Comparison of ENCODE assay signal across 11 cellular contexts in the genomic region with DNA sequence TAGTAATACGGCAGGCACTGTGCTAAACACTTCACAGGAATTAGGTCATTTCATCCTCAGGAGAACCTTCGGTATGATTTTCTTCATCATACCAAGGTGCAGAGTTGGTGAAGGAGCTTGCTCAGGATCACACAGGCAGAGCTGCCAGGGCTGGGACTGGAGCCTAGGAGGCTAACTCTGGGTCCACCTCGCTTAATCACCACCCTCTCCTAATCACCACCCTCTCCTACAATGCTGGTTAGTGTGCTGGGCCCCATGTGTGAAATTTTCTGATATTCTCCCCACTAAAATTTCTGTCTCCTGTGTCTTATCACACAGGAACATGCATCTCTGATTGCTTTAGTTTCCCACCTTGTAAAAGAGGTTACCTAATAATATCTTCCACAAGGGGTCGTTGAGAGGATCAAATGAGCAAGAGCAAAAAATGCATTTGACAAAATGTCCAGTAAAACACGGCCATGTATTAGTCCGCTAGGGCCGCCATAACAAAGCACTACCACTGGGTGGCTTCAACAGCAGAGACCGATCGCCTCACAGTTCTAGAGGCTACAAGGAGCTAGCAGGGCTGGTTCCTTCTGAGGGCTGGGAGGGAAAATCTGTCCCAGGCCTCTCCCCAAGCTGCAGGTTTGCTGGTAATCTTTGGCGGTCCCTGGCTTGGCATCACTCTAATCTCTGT.
A peak's percentile ranks its signal among the peaks of the same experiment; 100 is the strongest.
DNase-seq lines count a peak whose midpoint lies in the region; ATAC-seq, FAIRE-seq and TF ChIP-seq lines count a peak whose summit lies in the region.
"Had no signal": no experiment of that assay in that cellular context is flagged by ENCODE, and none has a peak within 500 bp of the region (broad histone marks: within the 10 kb centered on the region; RNA-seq: fewer than 3 reads in every experiment).

No MANE protein-coding gene starts in this region.

- H3K36me3 ChIP-seq in NT2/D1 (ENCODE audit: insufficient read depth, insufficient read length, low read length) = no peaks in the 10 kb centered on the region

- POLR2A ChIA-PET in AG04449 (lab: Yijun Ruan, JAX) = no interaction called here

- 0 out of 2 replicates have a peak, but pooled peaks cover 2% of the 10 kb centered on the region for H3K9me3 ChIP-seq in NT2/D1 (ENCODE audit: insufficient read depth, low read length)

- CTCF ChIA-PET in AG04449 (lab: Yijun Ruan, JAX) = interaction anchor here (0.8 to 2.0 kb wide), 5 partner anchors 10 to 327 kb away, joined by 3 to 9 read pairs (median 3); no protein-coding TSS in a partner anchor

- TF ChIP-seq CTCF in AG04449 (IDR thresholded peaks at IDR 0.05; ENCODE audit: insufficient read depth, low read length, missing control alignments) (peak; percentile 10), fibroblast of mammary gland (conservative IDR thresholded peaks at IDR 0.05; ENCODE audit: control insufficient read depth, insufficient read depth, low read depth, low read length) (peak; percentile 33)

- H3K4me3 ChIP-seq in AG04449 (ENCODE audit: low read depth, low read length) (no peak overlapping the region), NT2/D1 (ENCODE audit: insufficient read length, low read depth) (no peak overlapping the region), fibroblast of mammary gland (ENCODE audit: control insufficient read depth, low read depth, low read length) (no peak overlapping the region)

- no peaks in the 10 kb centered on the region for H3K4me1 ChIP-seq in NT2/D1 (ENCODE audit: insufficient read depth, insufficient read length)

- DNase-seq in AG04449 (ENCODE audit: low read depth, low spot score) (no peak), NT2/D1 (ENCODE audit: low read depth, low spot score) (peak; percentile 44), fibroblast of mammary gland (ENCODE audit: low read depth) (no peak), GM19239 (ENCODE audit: insufficient read length, low spot score) (no peak), hypothalamus (lab: John Stamatoyannopoulos, UW) (no peak)
- no peak for DNase-seq in stimulated activated CD4-positive, alpha-beta T cell treated with anti-CD3 and anti-CD28 coated beads, Interleukin-15, amount 100 ng/mL, for 24 hours
- DNase-seq in activated CD8-positive, alpha-beta memory T cell treated with anti-CD3 and anti-CD28 coated beads, Interleukin-2, amount 50 U/mL, for 4 hours = no peak
- DNase-seq: DMS79; stimulated activated naive CD4-positive, alpha-beta T cell had no signal

- peak; percentile 49 for ATAC-seq in GM19351 (IDR thresholded peaks at IDR 0.05; ENCODE audit: unreplicated experiment)

- FAIRE-seq in GM19239 (lab: Jason Lieb, UNC) = no peak
- FAIRE-seq: TTC549 had no signal

- H3K9ac ChIP-seq in NT2/D1 (ENCODE audit: insufficient read length, low read depth) = no peak overlapping the region

- no peaks in the 10 kb centered on the region for H3K27me3 ChIP-seq in NT2/D1 (ENCODE audit: insufficient read depth, insufficient read length)
